In genomic region chr2:121200011-121200347, GRCh38 we compare ENCODE assay signal across 17 cellular contexts.
DNase-seq lines count a peak whose midpoint lies in the region; FAIRE-seq and TF ChIP-seq lines count a peak whose summit lies in the region.
"Had no signal": no experiment of that assay in that cellular context is flagged by ENCODE, and none has a peak within 500 bp of the region (broad histone marks: within the 10 kb centered on the region; RNA-seq: fewer than 3 reads in every experiment).

No MANE protein-coding gene starts in this region.

- H2AFZ ChIP-seq in neural progenitor cell (replicated peaks): no peak overlapping the region

- peak; percentile 58 for FAIRE-seq in urothelium cell line (lab: Jason Lieb, UNC)
- FAIRE-seq: D721Med, G401.6, GM12891, HTR-8/SVneo had no signal

- intact Hi-C loops in Calu3 (cut with micrococcal nuclease; ENCODE audit: unreplicated experiment): loop anchor here (10.0 kb wide), 1 partner anchor 55 kb away; no protein-coding TSS in a partner anchor

- H3K4me3 Mint-ChIP-seq in Calu3 (ENCODE audit: low read depth, unreplicated experiment): no peak overlapping the region
- H3K4me3 Mint-ChIP-seq in neural progenitor cell: no peak overlapping the region
- H3K4me3 Mint-ChIP-seq: CD4-positive, CD25-positive, alpha-beta regulatory T cell; CD8-positive, alpha-beta memory T cell had no signal

- POLR2A ChIA-PET in RWPE1 (lab: Yijun Ruan, JAX; ENCODE audit: low non-redundant PET): no interaction called here

- no peak overlapping the region for H3K4me2 ChIP-seq in neural progenitor cell

- H3K4me3 ChIP-seq in neural progenitor cell: no peak overlapping the region

- H3K9ac ChIP-seq in neural progenitor cell: no peak overlapping the region

- H3K9me3 ChIP-seq in neural progenitor cell (ENCODE audit: low read depth): no peaks in the 10 kb centered on the region
- H3K9me3 ChIP-seq: BE2C had no signal

- H3K9me3 Mint-ChIP-seq in Calu3 (ENCODE audit: low read depth, unreplicated experiment) (no peaks in the 10 kb centered on the region), neural progenitor cell (no peaks in the 10 kb centered on the region)
- H3K9me3 Mint-ChIP-seq: CD4-positive, CD25-positive, alpha-beta regulatory T cell; CD8-positive, alpha-beta memory T cell; IgD-negative memory B cell had no signal

- H3K27me3 Mint-ChIP-seq in Calu3 (ENCODE audit: unreplicated experiment) (no peaks in the 10 kb centered on the region), neural progenitor cell (ENCODE audit: insufficient read depth, low read depth) (peaks cover 7% of the 10 kb centered on the region)
- H3K27me3 Mint-ChIP-seq: CD4-positive, CD25-positive, alpha-beta regulatory T cell had no signal

- peaks cover 3% of the 10 kb centered on the region for H3K36me3 Mint-ChIP-seq in Calu3 (ENCODE audit: insufficient read depth, unreplicated experiment)
- H3K36me3 Mint-ChIP-seq in neural progenitor cell: no peaks in the 10 kb centered on the region
- H3K36me3 Mint-ChIP-seq: CD4-positive, CD25-positive, alpha-beta regulatory T cell; CD8-positive, alpha-beta memory T cell; IgD-negative memory B cell had no signal

- peak overlapping the region; percentile 52 for H3K27ac Mint-ChIP-seq in Calu3 (ENCODE audit: unreplicated experiment)
- peak overlapping the region; percentile 74 for H3K27ac Mint-ChIP-seq in neural progenitor cell
- H3K27ac Mint-ChIP-seq: CD4-positive, CD25-positive, alpha-beta regulatory T cell; CD8-positive, alpha-beta memory T cell; IgD-negative memory B cell had no signal

- H4K20me1 ChIP-seq in neural progenitor cell (ENCODE audit: low read depth): no peaks in the 10 kb centered on the region

- DNase-seq in Calu3 (no peak), RWPE1 (ENCODE audit: low spot score) (no peak), neural progenitor cell (ENCODE audit: low spot score) (no peak), urothelium cell line (ENCODE audit: low spot score) (no peak), NCI-H128 (lab: John Stamatoyannopoulos, UW; ENCODE audit: unreplicated experiment) (no peak), HuH-7 (ENCODE audit: low spot score) (no peak)
- DNase-seq: BE2C; CD4-positive, CD25-positive, alpha-beta regulatory T cell; CD8-positive, alpha-beta memory T cell; COR-L47; GOT3; H7 had no signal

- H3K27me3 ChIP-seq in neural progenitor cell: no peaks in the 10 kb centered on the region
- H3K27me3 ChIP-seq: BE2C had no signal

- peaks cover 49% of the 10 kb centered on the region for H3K4me1 Mint-ChIP-seq in Calu3 (ENCODE audit: low read depth, unreplicated experiment)
- peaks cover 4% of the 10 kb centered on the region for H3K4me1 Mint-ChIP-seq in neural progenitor cell
- H3K4me1 Mint-ChIP-seq: CD4-positive, CD25-positive, alpha-beta regulatory T cell; CD8-positive, alpha-beta memory T cell; IgD-negative memory B cell had no signal

- H3F3A ChIP-seq in neural progenitor cell (ENCODE audit: low read depth): no peaks in the 10 kb centered on the region

- H3K27ac ChIP-seq in RWPE1: peak overlapping the region; percentile 100
- H3K27ac ChIP-seq in neural progenitor cell: no peak overlapping the region

- CTCF ChIA-PET in Calu3 (lab: Charles Lee): no interaction called here
- CTCF ChIA-PET in RWPE1 (lab: Yijun Ruan, JAX): interaction anchor here (0.9 kb wide), 1 partner anchor 123 kb away, joined by 3 read pairs; no protein-coding TSS in a partner anchor

- no TSS peak for BruUV-seq in Calu3 (replicated peaks; lab: Mats Ljungman, UMichigan)

- H3K4me1 ChIP-seq in neural progenitor cell: no peaks in the 10 kb centered on the region
- H3K4me1 ChIP-seq: BE2C had no signal

- no peaks in the 10 kb centered on the region for H3K36me3 ChIP-seq in neural progenitor cell
- H3K36me3 ChIP-seq: BE2C had no signal

- H3K79me2 ChIP-seq in neural progenitor cell (ENCODE audit: low read depth): no peaks in the 10 kb centered on the region

- TF ChIP-seq CTCF in Calu3 (IDR thresholded peaks at IDR 0.05; ENCODE audit: unreplicated experiment): no peak
- TF ChIP-seq CTCF in RWPE1 (conservative IDR thresholded peaks at IDR 0.05; ENCODE audit: low read depth): no peak
- TF ChIP-seq CTCF in neural progenitor cell (IDR thresholded peaks at IDR 0.05): no peak
